ENCODE assay signal across 8 cellular contexts in genomic region chr18:48781041-48781989, GRCh38.
DNase-seq lines count a peak whose midpoint lies in the region; ATAC-seq, FAIRE-seq and TF ChIP-seq lines count a peak whose summit lies in the region.

No MANE protein-coding gene starts in this region.

- ATAC-seq in mucosa of descending colon (peak; percentile 46), upper lobe of right lung (peak; percentile 82), HG03521 (IDR thresholded peaks at IDR 0.05; ENCODE audit: unreplicated experiment) (no peak), GM21390 (IDR thresholded peaks at IDR 0.05; ENCODE audit: unreplicated experiment) (no peak)

- H3K9me3 ChIP-seq in mucosa of descending colon (no peaks in the 10 kb centered on the region), upper lobe of right lung (no peaks in the 10 kb centered on the region)

- H3K27ac ChIP-seq in upper lobe of right lung: peak overlapping the region; percentile 90

- no peak overlapping the region for H3K4me3 ChIP-seq in mucosa of descending colon
- H3K4me3 ChIP-seq in upper lobe of right lung: no peak overlapping the region

- H3K27me3 ChIP-seq in upper lobe of right lung: no peaks in the 10 kb centered on the region

- no peak for FAIRE-seq in GM12892 (lab: Jason Lieb, UNC)

- peak; percentile 93 for DNase-seq in NOMO-1 treated with DMSO at 0.1 percent for 48 hours (lab: John Stamatoyannopoulos, UW; ENCODE audit: unreplicated experiment)
- DNase-seq in erythroblast (lab: John Stamatoyannopoulos, UW): peak; percentile 95 to 97
- peak; percentile 51 to 80 (median 67) for DNase-seq in mucosa of descending colon
- DNase-seq in upper lobe of right lung: peak; percentile 95
- DNase-seq in GM12892 (ENCODE audit: insufficient read length): no peak
- DNase-seq in SHP77 (lab: John Stamatoyannopoulos, UW): no peak

- TF ChIP-seq POLR2A in erythroblast (IDR thresholded peaks at IDR 0.05; ENCODE audit: low read length): peak; percentile 31
- no peak for TF ChIP-seq POLR2A in GM12892 (IDR thresholded peaks at IDR 0.05; ENCODE audit: low read depth, low read length)

- peaks cover 35% of the 10 kb centered on the region for H3K4me1 ChIP-seq in mucosa of descending colon (ENCODE audit: low read depth)
- H3K4me1 ChIP-seq in upper lobe of right lung: peaks cover 87% of the 10 kb centered on the region

- intact Hi-C loops in mucosa of descending colon (cut with DNase I, micrococcal nuclease) (loop anchor here in 1 of 2 donors (10.0 kb wide), 1 partner anchor 143 kb away; no protein-coding TSS in a partner anchor), upper lobe of right lung (cut with DNase I) (no loop called here)

- TF ChIP-seq CTCF in mucosa of descending colon (IDR thresholded peaks at IDR 0.05) (no peak), upper lobe of right lung (IDR thresholded peaks at IDR 0.05) (no peak)

- H3K36me3 ChIP-seq in mucosa of descending colon (ENCODE audit: low read depth) (no peaks in the 10 kb centered on the region), upper lobe of right lung (no peaks in the 10 kb centered on the region)

Comparison
In these comparisons a context has a peak if more than half of its experiments do, and no peak if none do; other contexts are left out.
1. DNase-seq: peak in NOMO-1 treated with DMSO at 0.1 percent for 48 hours (single experiment), erythroblast (2 of 2), mucosa of descending colon (3 of 3) and upper lobe of right lung (single experiment); none in GM12892 (single experiment) and SHP77 (0 of 2).
2. ATAC-seq: peak in mucosa of descending colon (single experiment) and upper lobe of right lung (single experiment); none in HG03521 (single experiment) and GM21390 (single experiment).